ENCODE assay signal across 1 cellular context in the genomic region with DNA sequence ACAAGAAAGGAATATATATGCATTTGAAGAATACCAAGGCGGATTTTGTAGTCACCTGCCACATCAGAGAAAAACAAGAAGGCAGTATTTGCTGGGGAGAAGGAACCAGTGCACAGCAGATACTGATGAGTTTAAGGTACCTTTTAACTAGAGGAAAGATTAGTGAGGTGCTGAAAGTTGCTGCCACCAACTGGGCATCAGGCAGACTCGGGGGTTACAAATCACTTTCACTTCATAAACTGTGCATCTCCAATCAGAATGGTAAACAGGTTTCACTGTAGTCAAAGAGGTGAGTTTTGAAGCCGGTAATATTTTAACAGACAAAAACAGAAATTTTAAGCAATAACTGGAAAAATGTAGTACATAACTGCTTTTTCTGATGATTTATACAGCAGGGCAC.
TF ChIP-seq lines count a peak whose summit lies in the region.

No MANE protein-coding gene starts in this region.

TF ChIP-seq in HCT116, 20 proteins besides CTCF, POLR2A, EP300 and RAD21 (continued from another document):
- TF ChIP-seq, protein P1, sequence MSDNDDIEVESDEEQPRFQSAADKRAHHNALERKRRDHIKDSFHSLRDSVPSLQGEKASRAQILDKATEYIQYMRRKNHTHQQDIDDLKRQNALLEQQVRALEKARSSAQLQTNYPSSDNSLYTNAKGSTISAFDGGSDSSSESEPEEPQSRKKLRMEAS (IDR thresholded peaks at IDR 0.05) = no peak
- no peak for TF ChIP-seq CBX3 (IDR thresholded peaks at IDR 0.05; ENCODE audit: low read depth)
- no peak for TF ChIP-seq SRF (IDR thresholded peaks at IDR 0.05; ENCODE audit: low read depth)
- no peak for TF ChIP-seq YY1 (IDR thresholded peaks at IDR 0.05; ENCODE audit: extremely low read depth, insufficient replicate concordance, low read depth, low read length)
- no peak for TF ChIP-seq EZH2 (IDR thresholded peaks at IDR 0.05)
- TF ChIP-seq, protein P2, sequence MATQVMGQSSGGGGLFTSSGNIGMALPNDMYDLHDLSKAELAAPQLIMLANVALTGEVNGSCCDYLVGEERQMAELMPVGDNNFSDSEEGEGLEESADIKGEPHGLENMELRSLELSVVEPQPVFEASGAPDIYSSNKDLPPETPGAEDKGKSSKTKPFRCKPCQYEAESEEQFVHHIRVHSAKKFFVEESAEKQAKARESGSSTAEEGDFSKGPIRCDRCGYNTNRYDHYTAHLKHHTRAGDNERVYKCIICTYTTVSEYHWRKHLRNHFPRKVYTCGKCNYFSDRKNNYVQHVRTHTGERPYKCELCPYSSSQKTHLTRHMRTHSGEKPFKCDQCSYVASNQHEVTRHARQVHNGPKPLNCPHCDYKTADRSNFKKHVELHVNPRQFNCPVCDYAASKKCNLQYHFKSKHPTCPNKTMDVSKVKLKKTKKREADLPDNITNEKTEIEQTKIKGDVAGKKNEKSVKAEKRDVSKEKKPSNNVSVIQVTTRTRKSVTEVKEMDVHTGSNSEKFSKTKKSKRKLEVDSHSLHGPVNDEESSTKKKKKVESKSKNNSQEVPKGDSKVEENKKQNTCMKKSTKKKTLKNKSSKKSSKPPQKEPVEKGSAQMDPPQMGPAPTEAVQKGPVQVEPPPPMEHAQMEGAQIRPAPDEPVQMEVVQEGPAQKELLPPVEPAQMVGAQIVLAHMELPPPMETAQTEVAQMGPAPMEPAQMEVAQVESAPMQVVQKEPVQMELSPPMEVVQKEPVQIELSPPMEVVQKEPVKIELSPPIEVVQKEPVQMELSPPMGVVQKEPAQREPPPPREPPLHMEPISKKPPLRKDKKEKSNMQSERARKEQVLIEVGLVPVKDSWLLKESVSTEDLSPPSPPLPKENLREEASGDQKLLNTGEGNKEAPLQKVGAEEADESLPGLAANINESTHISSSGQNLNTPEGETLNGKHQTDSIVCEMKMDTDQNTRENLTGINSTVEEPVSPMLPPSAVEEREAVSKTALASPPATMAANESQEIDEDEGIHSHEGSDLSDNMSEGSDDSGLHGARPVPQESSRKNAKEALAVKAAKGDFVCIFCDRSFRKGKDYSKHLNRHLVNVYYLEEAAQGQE (IDR thresholded peaks at IDR 0.05; ENCODE audit: low read depth) = no peak
- TF ChIP-seq ELF1 (IDR thresholded peaks at IDR 0.05; ENCODE audit: borderline replicate concordance, low read depth) = no peak
- TF ChIP-seq JUND (IDR thresholded peaks at IDR 0.05) = no peak
- no peak for TF ChIP-seq CEBPB (IDR thresholded peaks at IDR 0.05; ENCODE audit: low read depth)
